In genomic region chr17:5097101-5097834, GRCh38 we compare ENCODE assay signal across 8 cellular contexts. TPM values are rescaled to one million over a fixed set of nuclear protein-coding genes. Genes with fewer than 3 reads are reported as not detected.
DNase-seq lines count a peak whose midpoint lies in the region; ATAC-seq, FAIRE-seq and TF ChIP-seq lines count a peak whose summit lies in the region.

No MANE protein-coding gene starts in this region.

- no peaks in the 10 kb centered on the region for H3K79me2 ChIP-seq in mesendoderm (ENCODE audit: control insufficient read depth, insufficient read depth, low read length)

- in situ Hi-C loops in brain microvascular endothelial cell (cut with HindIII; ENCODE audit: low pct_ligation_motif_present, low sequenced_read_pairs): no loop called here

- peaks cover 11% of the 10 kb centered on the region for H3K36me3 Mint-ChIP-seq in brain
- H3K36me3 Mint-ChIP-seq in stimulated activated naive B cell treated with anti-CD40 and anti-IgM and Interleukin-4, amounts not matched to agents 10 μg/mL and 1 μg/mL and 100 μg/mL, for 72 hours: peaks cover 28 to 34% of the 10 kb centered on the region in 2 donors

- H3K4ac ChIP-seq in mesendoderm (ENCODE audit: low read depth, low read length): no peak overlapping the region

- H3K36me3 ChIP-seq in mesendoderm (ENCODE audit: control insufficient read depth, insufficient read depth, low read length): no peaks in the 10 kb centered on the region
- H3K36me3 ChIP-seq in brain microvascular endothelial cell (replicated peaks): no peaks in the 10 kb centered on the region

- peak overlapping the region; percentile 69 for H3K4me3 ChIP-seq in mesendoderm (ENCODE audit: low read length)
- no peak overlapping the region for H3K4me3 ChIP-seq in brain microvascular endothelial cell (ENCODE audit: low read depth, low read length)

- peaks cover 29 to 40% (median 33%) of the 10 kb centered on the region in 5 experiments for H3K9me3 Mint-ChIP-seq in brain
- peaks cover 19 to 22% of the 10 kb centered on the region in 2 donors for H3K9me3 Mint-ChIP-seq in stimulated activated naive B cell treated with anti-CD40 and anti-IgM and Interleukin-4, amounts not matched to agents 10 μg/mL and 1 μg/mL and 100 μg/mL, for 72 hours

- H2BK15ac ChIP-seq in mesendoderm (replicated peaks; ENCODE audit: low read depth): no peak overlapping the region

- peak overlapping the region; percentile 88 for H3K18ac ChIP-seq in mesendoderm (ENCODE audit: low read length)

- H2BK120ac ChIP-seq in mesendoderm (ENCODE audit: low read depth, low read length): no peak overlapping the region

- no peak overlapping the region for H3K27ac ChIP-seq in mesendoderm (ENCODE audit: low read depth, low read length)
- no peak overlapping the region for H3K27ac ChIP-seq in brain microvascular endothelial cell

- H4K5ac ChIP-seq in mesendoderm (ENCODE audit: low read length): no peak overlapping the region

- no peak overlapping the region for H4K8ac ChIP-seq in mesendoderm (ENCODE audit: low read depth, low read length)

- H3K56ac ChIP-seq in mesendoderm (ENCODE audit: low read length): peak overlapping the region; percentile 84

- no peak for TF ChIP-seq POLR2A in H54 (IDR thresholded peaks at IDR 0.05; ENCODE audit: low read depth, low read length)

- H3K27ac Mint-ChIP-seq in brain: peak overlapping the region in 2 of 5 experiments; percentile 95
- peak overlapping the region; percentile 96 for H3K27ac Mint-ChIP-seq in stimulated activated naive B cell treated with anti-CD40 and anti-IgM and Interleukin-4, amounts not matched to agents 10 μg/mL and 1 μg/mL and 100 μg/mL, for 72 hours

- H3K27me3 Mint-ChIP-seq in brain: peaks cover 4% of the 10 kb centered on the region
- no peaks in the 10 kb centered on the region for H3K27me3 Mint-ChIP-seq in stimulated activated naive B cell treated with anti-CD40 and anti-IgM and Interleukin-4, amounts not matched to agents 10 μg/mL and 1 μg/mL and 100 μg/mL, for 72 hours

- peak; percentile 95 to 96 for ATAC-seq in stimulated activated naive B cell treated with anti-CD40 and anti-IgM and Interleukin-4, amounts not matched to agents 10 μg/mL and 1 μg/mL and 100 μg/mL, for 72 hours (replicated peaks)

- FAIRE-seq in H54 (lab: Jason Lieb, UNC): no peak

- peak; percentile 41 for DNase-seq in activated T-cell treated with anti-CD3 and anti-CD28 coated beads for 1 hour (ENCODE audit: low read depth)
- no peak for DNase-seq in activated T-cell treated with anti-CD3 and anti-CD28 coated beads for 4 hours
- peak; percentile 90 for DNase-seq in mesendoderm
- peak; percentile 75 for DNase-seq in stimulated activated naive B cell treated with anti-CD40 and anti-IgM and Interleukin-4, amounts not matched to agents 10 μg/mL and 1 μg/mL and 100 μg/mL, for 72 hours
- no peak for DNase-seq in H54 (ENCODE audit: insufficient read length, low spot score)
- no peak for DNase-seq in brain microvascular endothelial cell
- no peak for DNase-seq in SIG-M5 (lab: John Stamatoyannopoulos, UW)

- no peak overlapping the region for H3K23ac ChIP-seq in mesendoderm (ENCODE audit: low read length)

- H3K4me1 Mint-ChIP-seq in brain: no peaks in the 10 kb centered on the region
- peaks cover 11 to 13% of the 10 kb centered on the region in 2 donors for H3K4me1 Mint-ChIP-seq in stimulated activated naive B cell treated with anti-CD40 and anti-IgM and Interleukin-4, amounts not matched to agents 10 μg/mL and 1 μg/mL and 100 μg/mL, for 72 hours

- peak overlapping the region; percentile 78 for H3K4me2 ChIP-seq in mesendoderm (ENCODE audit: low read length)

- no peaks in the 10 kb centered on the region for H3K4me1 ChIP-seq in mesendoderm (ENCODE audit: control insufficient read depth, low read depth, low read length)

- no peak for TF ChIP-seq CTCF in brain (conservative IDR thresholded peaks at IDR 0.05)
- TF ChIP-seq CTCF in brain microvascular endothelial cell (IDR thresholded peaks at IDR 0.05; ENCODE audit: low read depth, low read length, missing control alignments): no peak

- H3K4me3 Mint-ChIP-seq in brain: peak overlapping the region; percentile 71 to 98 (median 85)
- peak overlapping the region; percentile 93 to 95 for H3K4me3 Mint-ChIP-seq in stimulated activated naive B cell treated with anti-CD40 and anti-IgM and Interleukin-4, amounts not matched to agents 10 μg/mL and 1 μg/mL and 100 μg/mL, for 72 hours

- H2AK5ac ChIP-seq in mesendoderm (ENCODE audit: low read length): no peak overlapping the region

- WGBS in mesendoderm (ENCODE audit: extremely low coverage, insufficient coverage, low lambda C conversion rate): no CpG with 5 or more reads among the region's 63 CpGs

- H3K79me1 ChIP-seq in mesendoderm (ENCODE audit: low read length): no peaks in the 10 kb centered on the region

- H2BK5ac ChIP-seq in mesendoderm (ENCODE audit: low read length): no peak overlapping the region

- peak overlapping the region; percentile 74 for H3K9ac ChIP-seq in mesendoderm (ENCODE audit: low read length)

- H3K27me3 ChIP-seq in mesendoderm (ENCODE audit: insufficient read depth, low read length, poor library complexity) (peaks cover 4% of the 10 kb centered on the region), brain microvascular endothelial cell (replicated peaks) (no peaks in the 10 kb centered on the region)

RNA-seq across cellular contexts. Expression of gene ZNF232, which starts 14.4 kb away (rescaled TPM):
- 30.9 TPM for polyA plus RNA-seq in brain (ENCODE audit: insufficient read depth, low read depth, low replicate concordance)
- 38.7 TPM for polyA plus RNA-seq in mesendoderm (2013, experiment 1 of 2)
- 37.8 TPM for polyA plus RNA-seq in mesendoderm (2013, experiment 2 of 2)

RNA-seq across cellular contexts. Expression of gene USP6, which starts 18.6 kb away (rescaled TPM):
- 0.05 TPM for polyA plus RNA-seq in brain (ENCODE audit: insufficient read depth, low read depth, low replicate concordance)
- 0.01 TPM for polyA plus RNA-seq in mesendoderm (2013, experiment 1 of 2)
- 0.01 TPM for polyA plus RNA-seq in mesendoderm (2013, experiment 2 of 2)

RNA-seq across cellular contexts. Expression of gene ZFP3, which starts 19.0 kb away (rescaled TPM):
- 3.6 TPM for polyA plus RNA-seq in brain (ENCODE audit: insufficient read depth, low read depth, low replicate concordance)
- polyA plus RNA-seq in mesendoderm (2013, experiment 1 of 2): 0.18 TPM
- polyA plus RNA-seq in mesendoderm (2013, experiment 2 of 2): 0.18 TPM

Comparison
In these comparisons a context has a peak if more than half of its experiments do, and no peak if none do; other contexts are left out.
1. DNase-seq: peak in activated T-cell treated with anti-CD3 and anti-CD28 coated beads for 1 hour (single experiment), mesendoderm (single experiment) and stimulated activated naive B cell treated with anti-CD40 and anti-IgM and Interleukin-4, amounts not matched to agents 10 μg/mL and 1 μg/mL and 100 μg/mL, for 72 hours (single experiment); none in activated T-cell treated with anti-CD3 and anti-CD28 coated beads for 4 hours (single experiment), H54 (single experiment), brain microvascular endothelial cell (single experiment) and SIG-M5 (single experiment).